ENCODE assay signal across 17 cellular contexts in genomic region chr9:5392285-5392684, GRCh38. TPM values are rescaled to one million over a fixed set of nuclear protein-coding genes. Genes with fewer than 3 reads are reported as not detected.
DNase-seq lines count a peak whose midpoint lies in the region; ATAC-seq and TF ChIP-seq lines count a peak whose summit lies in the region.
"Had no signal": no experiment of that assay in that cellular context is flagged by ENCODE, and none has a peak within 500 bp of the region (broad histone marks: within the 10 kb centered on the region; RNA-seq: fewer than 3 reads in every experiment).

No MANE protein-coding gene starts in this region.

- H3K36me3 ChIP-seq in GM23248 (ENCODE audit: low read depth): no peaks in the 10 kb centered on the region
- H3K36me3 ChIP-seq: Peyer's patch, SJSA1 had no signal

- H3K27me3 ChIP-seq in GM23248 (replicated peaks; ENCODE audit: insufficient read depth): no peaks in the 10 kb centered on the region
- H3K27me3 ChIP-seq: Peyer's patch, SJSA1 had no signal

- H3K4me1 ChIP-seq in GM23248 (ENCODE audit: insufficient read depth): peaks cover 23% of the 10 kb centered on the region
- H3K4me1 ChIP-seq: Peyer's patch had no signal

- in situ Hi-C loops in GM23248 (cut with MboI): no loop called here

- no peaks in the 10 kb centered on the region for H3K79me2 ChIP-seq in GM23248 (ENCODE audit: insufficient read depth)

- TF ChIP-seq CTCF in epithelial cell of esophagus (IDR thresholded peaks at IDR 0.05; ENCODE audit: insufficient read depth, low read depth, low read length, missing control alignments): no peak

- H3K4me3 ChIP-seq in GM23248 (no peak overlapping the region), epithelial cell of esophagus (ENCODE audit: low read length) (no peak overlapping the region)
- H3K4me3 ChIP-seq: Peyer's patch, SJSA1 had no signal

- H3K4me2 ChIP-seq in GM23248 (ENCODE audit: unreplicated experiment): no peak overlapping the region

- H3K9me2 ChIP-seq in GM23248 (ENCODE audit: insufficient read depth): no peaks in the 10 kb centered on the region

- peak; percentile 15 for DNase-seq in GM23248
- peak; percentile 68 to 71 for DNase-seq in NCI-H526 (lab: John Stamatoyannopoulos, UW)
- peak; percentile 65 for DNase-seq in epithelial cell of esophagus (ENCODE audit: low read depth)
- DNase-seq in AG20443 (ENCODE audit: low spot score): no peak
- no peak for DNase-seq in NCI-H748 (lab: John Stamatoyannopoulos, UW; ENCODE audit: unreplicated experiment)
- DNase-seq: AML-193; C1 segment of cervical spinal cord; CD8-positive, alpha-beta T cell; DND-41; NCI-H1417 treated with DMSO at 0.1 percent for 48 hours; NCI-H187 treated with DMSO at 0.1 percent for 48 hours; NCI-H2227 treated with DMSO at 0.1 percent for 48 hours; NCI-H510A treated with DMSO at 0.1 percent for 48 hours; Peyer's patch had no signal

- H3K27ac ChIP-seq in GM23248: no peak overlapping the region
- H3K27ac ChIP-seq: Peyer's patch, SJSA1 had no signal

- H2AFZ ChIP-seq in GM23248: no peak overlapping the region

- no peak for ATAC-seq in activated CD4-positive, CD25-positive, alpha-beta regulatory T cell treated with anti-CD3 and anti-CD28 coated beads, Interleukin-2, amount 50 U/mL, for 24 hours
- no peak for ATAC-seq in HG03108 (IDR thresholded peaks at IDR 0.05; ENCODE audit: unreplicated experiment)
- ATAC-seq: CD8-positive, alpha-beta T cell had no signal

- WGBS in GM23248 (ENCODE audit: low coverage in 1 of 2, low lambda C conversion rate in 2 of 2, missing lambda C conversion rate in 2 of 2), 2 experiments: 83 to 97% methylated on average over 1 of the region's 1 CpG

- no peaks in the 10 kb centered on the region for H3K9me3 ChIP-seq in GM23248 (ENCODE audit: low read depth)
- H3K9me3 ChIP-seq: Peyer's patch, SJSA1 had no signal

- H3K9ac ChIP-seq in GM23248: no peak overlapping the region

- 0 out of 2 replicates have a peak, but pooled peaks cover 4% of the 10 kb centered on the region for H3F3A ChIP-seq in GM23248 (ENCODE audit: insufficient read depth)

- no peaks in the 10 kb centered on the region for H4K20me1 ChIP-seq in GM23248 (ENCODE audit: insufficient read depth)

RNA-seq across cellular contexts. Expression of gene PLGRKT, which starts 45.4 kb away (rescaled TPM):
- 12.9 and 28.3 TPM in 2 replicates for total RNA-seq in GM23248 (2014; rRNA removed; shearing (Covaris generic))
- 35.5 and 40.3 TPM in 2 replicates for polyA plus RNA-seq in GM23248 (2016; fragmentation: Nextera tagmentation; extraction: Ambion mirVana)

RNA-seq across cellular contexts. Expression of gene RLN1, which starts 52.6 kb away (rescaled TPM):
- not detected in 2 replicates for total RNA-seq in GM23248 (2014; rRNA removed; shearing (Covaris generic))
- polyA plus RNA-seq in GM23248 (2016; fragmentation: Nextera tagmentation; extraction: Ambion mirVana): not detected in 2 replicates
- total RNA-seq: Peyer's patch, SJSA1 had no signal

RNA-seq across cellular contexts. Expression of gene CD274, which starts 58.1 kb away (rescaled TPM):
- 4.2 and 4.3 TPM in 2 replicates for total RNA-seq in GM23248 (2014; rRNA removed; shearing (Covaris generic))
- polyA plus RNA-seq in GM23248 (2016; fragmentation: Nextera tagmentation; extraction: Ambion mirVana): 3.6 and 5.2 TPM in 2 replicates

Comparison
In these comparisons a context has a peak if more than half of its experiments do, and no peak if none do; other contexts are left out.
1. DNase-seq: peak in GM23248 (single experiment), NCI-H526 (2 of 2) and epithelial cell of esophagus (single experiment); none in AG20443 (single experiment) and NCI-H748 (single experiment).